8 cellular contexts compared by ENCODE assay signal in genomic region chr20:23245553-23246128, GRCh38.
A peak's percentile ranks its signal among the peaks of the same experiment; 100 is the strongest.
DNase-seq lines count a peak whose midpoint lies in the region; ATAC-seq and TF ChIP-seq lines count a peak whose summit lies in the region.

No MANE protein-coding gene starts in this region.

- H3K79me2 ChIP-seq in smooth muscle cell (ENCODE audit: low read depth), result no peaks in the 10 kb centered on the region

- TF ChIP-seq CTCF in smooth muscle cell (IDR thresholded peaks at IDR 0.05; ENCODE audit: borderline replicate concordance, insufficient read depth, poor library complexity, severe bottlenecking), result peak; percentile 46

- H3K36me3 ChIP-seq in H7 (replicated peaks; ENCODE audit: control insufficient read depth, insufficient read depth, low read length) (no peaks in the 10 kb centered on the region), smooth muscle cell (ENCODE audit: low read depth) (no peaks in the 10 kb centered on the region)

- intact Hi-C loops in left ventricle myocardium superior (cut with micrococcal nuclease), result no loop called here

- H3K27me3 ChIP-seq in H7 (ENCODE audit: control insufficient read depth, insufficient read depth, low read length), result no peaks in the 10 kb centered on the region
- no peaks in the 10 kb centered on the region for H3K27me3 ChIP-seq in smooth muscle cell (ENCODE audit: low read depth)

- no peak overlapping the region for H3K4me3 ChIP-seq in H7 (ENCODE audit: insufficient read depth, low read depth, low read length)
- H3K4me3 ChIP-seq in smooth muscle cell, result no peak overlapping the region

- no peak overlapping the region for H3K9ac ChIP-seq in smooth muscle cell (ENCODE audit: low read depth)

- H3K9me3 ChIP-seq in smooth muscle cell (replicated peaks; ENCODE audit: low read depth), result no peaks in the 10 kb centered on the region

- no peak overlapping the region for H3K27ac ChIP-seq in smooth muscle cell (ENCODE audit: low read depth)

- H3K4me1 ChIP-seq in smooth muscle cell (ENCODE audit: low read depth), result no peaks in the 10 kb centered on the region

- H3F3A ChIP-seq in smooth muscle cell (ENCODE audit: low read depth), result no peaks in the 10 kb centered on the region

- no peaks in the 10 kb centered on the region for H4K20me1 ChIP-seq in smooth muscle cell (ENCODE audit: low read depth)

- 60% methylated on average over 9 of the region's 9 CpGs for WGBS in smooth muscle cell (ENCODE audit: low lambda C conversion rate)

- H2AFZ ChIP-seq in smooth muscle cell (ENCODE audit: low read depth), result no peak overlapping the region

- peak; percentile 47 for DNase-seq in activated CD8-positive, alpha-beta memory T cell treated with anti-CD3 and anti-CD28 coated beads for 24 hours
- no peak for DNase-seq in activated CD8-positive, alpha-beta memory T cell treated with anti-CD3 and anti-CD28 coated beads, Interleukin-2, amount 50 U/mL, for 4 hours
- DNase-seq in H7, result peak; percentile 84
- peak; percentile 48 for DNase-seq in M059J (ENCODE audit: low read depth)
- peak; percentile 52 for DNase-seq in activated CD8-positive, alpha-beta memory T cell treated with anti-CD3 and anti-CD28 coated beads, Interleukin-2, amount 50 U/mL, for 48 hours
- peak; percentile 80 for DNase-seq in left ventricle myocardium superior
- no peak for DNase-seq in smooth muscle cell (lab: John Stamatoyannopoulos, UW; ENCODE audit: unreplicated experiment)
- no peak for DNase-seq in D341Med (ENCODE audit: low spot score)

- peak; percentile 75 for ATAC-seq in left ventricle myocardium superior

- no peak overlapping the region for H3K4me2 ChIP-seq in smooth muscle cell

Comparison
In these comparisons a context has a peak if more than half of its experiments do, and no peak if none do; other contexts are left out.
1. DNase-seq: peak in activated CD8-positive, alpha-beta memory T cell treated with anti-CD3 and anti-CD28 coated beads for 24 hours (single experiment), H7 (single experiment), M059J (single experiment), activated CD8-positive, alpha-beta memory T cell treated with anti-CD3 and anti-CD28 coated beads, Interleukin-2, amount 50 U/mL, for 48 hours (single experiment) and left ventricle myocardium superior (single experiment); none in activated CD8-positive, alpha-beta memory T cell treated with anti-CD3 and anti-CD28 coated beads, Interleukin-2, amount 50 U/mL, for 4 hours (single experiment), smooth muscle cell (single experiment) and D341Med (single experiment).